Comparison of ENCODE assay signal across 8 cellular contexts in the genomic region with DNA sequence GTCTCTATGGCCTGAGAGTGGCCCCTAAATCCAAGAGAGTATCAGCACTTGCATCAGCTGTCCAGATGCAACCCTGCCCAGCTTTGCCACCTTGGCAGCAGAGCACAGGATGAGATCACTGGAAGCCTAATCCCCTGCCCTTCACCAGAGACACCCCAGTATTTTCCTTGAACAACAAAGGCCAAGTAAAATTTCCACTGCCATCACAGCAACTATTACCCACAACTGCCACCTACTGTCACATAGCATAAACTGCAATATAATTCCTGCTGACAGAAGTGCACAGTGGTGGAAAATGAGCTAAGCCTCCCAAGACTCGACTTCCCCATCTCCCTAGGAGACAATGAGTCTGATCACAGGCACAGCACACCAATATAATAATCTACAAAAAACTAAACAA.
DNase-seq lines count a peak whose midpoint lies in the region; ATAC-seq, FAIRE-seq and TF ChIP-seq lines count a peak whose summit lies in the region.

No MANE protein-coding gene starts in this region.

- H3K4me1 ChIP-seq in body of pancreas: no peaks in the 10 kb centered on the region

- no peak for TF ChIP-seq POLR2A in lower leg skin (IDR thresholded peaks at IDR 0.05)
- no peak for TF ChIP-seq POLR2A in body of pancreas (IDR thresholded peaks at IDR 0.05)

- H3K27ac ChIP-seq in body of pancreas: no peak overlapping the region

- no peaks in the 10 kb centered on the region for H3K27me3 ChIP-seq in body of pancreas

- peak; percentile 66 for ATAC-seq in GM21576 (IDR thresholded peaks at IDR 0.05; ENCODE audit: unreplicated experiment)
- no peak for ATAC-seq in HG03457 (IDR thresholded peaks at IDR 0.05; ENCODE audit: unreplicated experiment)
- ATAC-seq in GM19324 (IDR thresholded peaks at IDR 0.05; ENCODE audit: low FRiP score, unreplicated experiment): no peak
- no peak for ATAC-seq in body of pancreas

- no peak overlapping the region for H3K4me3 ChIP-seq in epithelial cell of esophagus (ENCODE audit: low read length)
- H3K4me3 ChIP-seq in lower leg skin (ENCODE audit: low read depth, poor library complexity, severe bottlenecking): no peak overlapping the region
- no peak overlapping the region for H3K4me3 ChIP-seq in body of pancreas

- H3K36me3 ChIP-seq in body of pancreas (replicated peaks in 1 of 2; ENCODE audit: insufficient read depth in 1 of 2, low read depth in 2 of 2): no peaks in the 10 kb centered on the region

- WGBS in lower leg skin, 2 donors: 31 to 46% methylated on average over 1 of the region's 1 CpG
- 33 to 36% methylated on average over 1 of the region's 1 CpG for WGBS in body of pancreas, 2 donors

- no peak for DNase-seq in D721Med (ENCODE audit: insufficient read length, low spot score)
- peak; percentile 34 for DNase-seq in epithelial cell of esophagus (ENCODE audit: low read depth)
- DNase-seq in lower leg skin (ENCODE audit: low spot score in 2 of 2): no peak
- no peak for DNase-seq in body of pancreas

- intact Hi-C loops in lower leg skin (cut with DNase I; ENCODE audit: low total_unique reads) (no loop called here), body of pancreas (cut with DNase I) (no loop called here)

- peak; percentile 32 for FAIRE-seq in D721Med (lab: Jason Lieb, UNC)

- H3K9me3 ChIP-seq in body of pancreas: peaks cover 0 to 11% (median 0%) of the 10 kb centered on the region in 3 donors

- TF ChIP-seq CTCF in D721Med (IDR thresholded peaks at IDR 0.05; ENCODE audit: insufficient read depth, missing control alignments) (peak; percentile 33), LNCAP (IDR thresholded peaks at IDR 0.05) (peak; percentile 50; the same call in 1 of the 2 replicates), epithelial cell of esophagus (IDR thresholded peaks at IDR 0.05; ENCODE audit: insufficient read depth, low read depth, low read length, missing control alignments) (no peak), lower leg skin (IDR thresholded peaks at IDR 0.05) (no peak), body of pancreas (IDR thresholded peaks at IDR 0.05) (peak in 3 of 7 experiments; percentile 4 to 29 (median 8))

Comparison
In these comparisons a context has a peak if more than half of its experiments do, and no peak if none do; other contexts are left out.
1. CTCF ChIP-seq: peak in D721Med (single experiment) and LNCAP (single experiment); none in epithelial cell of esophagus (single experiment) and lower leg skin (0 of 3).